Comparison of ENCODE assay signal across 8 cellular contexts in genomic region chr1:112808861-112809684, GRCh38.
DNase-seq lines count a peak whose midpoint lies in the region; ATAC-seq, FAIRE-seq and TF ChIP-seq lines count a peak whose summit lies in the region.

No MANE protein-coding gene starts in this region.

- TF ChIP-seq POLR2A in NB4 (IDR thresholded peaks at IDR 0.05; ENCODE audit: extremely low read depth, insufficient read length), result no peak

- H3K27me3 Mint-ChIP-seq in T-helper 2 cell treated with Interferon-gamma antibody and Interleukin-4, amounts not matched to agents 5 μg/mL and 100 μg/mL, for 36 hours (ENCODE audit: low read depth), result peaks cover 17% of the 10 kb centered on the region
- peaks cover 21% of the 10 kb centered on the region for H3K27me3 Mint-ChIP-seq in astrocyte (ENCODE audit: low read depth, unreplicated experiment)

- no peak overlapping the region for H3K27ac Mint-ChIP-seq in T-helper 2 cell treated with Interferon-gamma antibody and Interleukin-4, amounts not matched to agents 5 μg/mL and 100 μg/mL, for 36 hours
- peak overlapping the region; percentile 28 for H3K27ac Mint-ChIP-seq in astrocyte (ENCODE audit: unreplicated experiment)

- H3K4me2 ChIP-seq in astrocyte (ENCODE audit: low read length), result no peak overlapping the region

- H3K4me1 Mint-ChIP-seq in T-helper 2 cell treated with Interferon-gamma antibody and Interleukin-4, amounts not matched to agents 5 μg/mL and 100 μg/mL, for 36 hours (ENCODE audit: low read depth), result no peaks in the 10 kb centered on the region
- H3K4me1 Mint-ChIP-seq in astrocyte (ENCODE audit: low read depth, unreplicated experiment), result peaks cover 21% of the 10 kb centered on the region

- no peak overlapping the region for H3K27ac ChIP-seq in astrocyte (ENCODE audit: low read depth, low read length)

- no peaks in the 10 kb centered on the region for H3K9me3 ChIP-seq in astrocyte (ENCODE audit: insufficient read depth, low read depth, low read length)

- no peaks in the 10 kb centered on the region for H3K9me3 Mint-ChIP-seq in T-helper 2 cell treated with Interferon-gamma antibody and Interleukin-4, amounts not matched to agents 5 μg/mL and 100 μg/mL, for 36 hours
- no peaks in the 10 kb centered on the region for H3K9me3 Mint-ChIP-seq in astrocyte (ENCODE audit: unreplicated experiment)

- no peaks in the 10 kb centered on the region for H3K79me2 ChIP-seq in astrocyte (ENCODE audit: insufficient read depth, low read length)

- TF ChIP-seq CTCF in AG09319 (IDR thresholded peaks at IDR 0.05; ENCODE audit: low read depth, low read length), result peak; percentile 98
- TF ChIP-seq CTCF in NB4 (IDR thresholded peaks at IDR 0.05; ENCODE audit: low read depth, low read length), result peak; percentile 85
- TF ChIP-seq CTCF in astrocyte (IDR thresholded peaks at IDR 0.05; ENCODE audit: insufficient read depth, low read depth, low read length), result peak; percentile 91

- no peaks in the 10 kb centered on the region for H4K20me1 ChIP-seq in astrocyte (ENCODE audit: insufficient read depth, low read length)

- no peaks in the 10 kb centered on the region for H3K4me1 ChIP-seq in astrocyte (ENCODE audit: insufficient read depth, low read length)

- no peak overlapping the region for H3K9ac ChIP-seq in astrocyte (ENCODE audit: low read length)

- ATAC-seq in HG03571 (IDR thresholded peaks at IDR 0.05; ENCODE audit: unreplicated experiment), result no peak

- no peak overlapping the region for H3K4me3 Mint-ChIP-seq in T-helper 2 cell treated with Interferon-gamma antibody and Interleukin-4, amounts not matched to agents 5 μg/mL and 100 μg/mL, for 36 hours
- H3K4me3 Mint-ChIP-seq in astrocyte (ENCODE audit: unreplicated experiment), result no peak overlapping the region

- no peaks in the 10 kb centered on the region for H3K36me3 Mint-ChIP-seq in T-helper 2 cell treated with Interferon-gamma antibody and Interleukin-4, amounts not matched to agents 5 μg/mL and 100 μg/mL, for 36 hours (ENCODE audit: low read depth)
- H3K36me3 Mint-ChIP-seq in astrocyte (ENCODE audit: low read depth, unreplicated experiment), result no peaks in the 10 kb centered on the region

- H2AFZ ChIP-seq in astrocyte (ENCODE audit: low read depth, low read length), result peak overlapping the region; percentile 58

- no peaks in the 10 kb centered on the region for H3K36me3 ChIP-seq in astrocyte (ENCODE audit: insufficient read depth, low read length)

- peak; percentile 20 for DNase-seq in AG09319 (ENCODE audit: extremely low read depth, low read depth)
- DNase-seq in GM19239 (ENCODE audit: insufficient read length, low spot score), result peak; percentile 67
- peak; percentile 67 for DNase-seq in NB4 (ENCODE audit: low read depth)
- DNase-seq in T-helper 2 cell treated with Interferon-gamma antibody and Interleukin-4, amounts not matched to agents 5 μg/mL and 100 μg/mL, for 36 hours (ENCODE audit: low spot score), result peak; percentile 57
- DNase-seq in astrocyte (ENCODE audit: low read depth), result peak; percentile 31
- peak; percentile 80 for DNase-seq in hepatic stellate cell (ENCODE audit: low spot score)
- DNase-seq in skeletal muscle cell (ENCODE audit: low read depth), result peak; percentile 20

- H3K4me3 ChIP-seq in NB4 (ENCODE audit: low read depth, low read length) (no peak overlapping the region), astrocyte (ENCODE audit: insufficient read depth, low read depth, low read length) (no peak overlapping the region), skeletal muscle cell (ENCODE audit: low read depth, low read length) (no peak overlapping the region)

- FAIRE-seq in GM19239 (lab: Jason Lieb, UNC), result no peak
- FAIRE-seq in astrocyte (lab: Jason Lieb, UNC), result no peak

- H3K27me3 ChIP-seq in astrocyte (ENCODE audit: insufficient read depth, low read length), result peaks cover 4% of the 10 kb centered on the region

Comparison
In these comparisons a context has a peak if more than half of its experiments do, and no peak if none do; other contexts are left out.
1. DNase-seq: peak in every context shown above with its lines; median percentile 80 in hepatic stellate cell; 67 in GM19239; 67 in NB4; 57 in T-helper 2 cell treated with Interferon-gamma antibody and Interleukin-4, amounts not matched to agents 5 μg/mL and 100 μg/mL, for 36 hours; 31 in astrocyte; 20 in AG09319; 20 in skeletal muscle cell.